10 cellular contexts compared by ENCODE assay signal in genomic region chr1:224175615-224176014, GRCh38. TPM values are rescaled to one million over a fixed set of nuclear protein-coding genes. Genes with fewer than 3 reads are reported as not detected.
DNase-seq lines count a peak whose midpoint lies in the region; ATAC-seq and TF ChIP-seq lines count a peak whose summit lies in the region.
"Had no signal": no experiment of that assay in that cellular context is flagged by ENCODE, and none has a peak within 500 bp of the region (broad histone marks: within the 10 kb centered on the region; RNA-seq: fewer than 3 reads in every experiment).

No MANE protein-coding gene starts in this region.

- peaks cover 6% of the 10 kb centered on the region for H3K4me1 Mint-ChIP-seq in nephron

- peak overlapping the region; percentile 23 for H3K4me3 ChIP-seq in epithelial cell of proximal tubule (ENCODE audit: low read depth, low read length)
- H3K4me3 ChIP-seq in PC-3 (ENCODE audit: low read length): no peak overlapping the region
- H3K4me3 ChIP-seq: HAP-1 had no signal

- H3K4me3 Mint-ChIP-seq in nephron: peak overlapping the region; percentile 68 to 75 (median 70)

- no peaks in the 10 kb centered on the region for H3F3A ChIP-seq in PC-3 (ENCODE audit: low read length, unreplicated experiment)

- H3K79me2 ChIP-seq in PC-3 (ENCODE audit: low read length): no peaks in the 10 kb centered on the region

- intact Hi-C loops in PC-3 (cut with micrococcal nuclease): no loop called here

- no peak overlapping the region for H3K4me2 ChIP-seq in PC-3 (ENCODE audit: low read length)

- no peaks in the 10 kb centered on the region for H3K27me3 ChIP-seq in PC-3 (ENCODE audit: low read length)

- no peak overlapping the region for H2AFZ ChIP-seq in PC-3 (ENCODE audit: low read length)

- DNase-seq in NCI-H510A treated with DMSO at 0.1 percent for 48 hours (lab: John Stamatoyannopoulos, UW) (peak; percentile 63), epithelial cell of proximal tubule (ENCODE audit: low read depth) (no peak), HuH-7 (ENCODE audit: low spot score) (no peak), PC-3 (no peak), NCI-H1436 (lab: John Stamatoyannopoulos, UW) (no peak), HPDE6-E6E7 (ENCODE audit: extremely low spot score) (no peak)
- DNase-seq: NCI-H1436 treated with DMSO at 0.1 percent for 48 hours had no signal

- H3K9me2 ChIP-seq in PC-3 (replicated peaks; ENCODE audit: low read length): no peaks in the 10 kb centered on the region

- no peaks in the 10 kb centered on the region for H3K36me3 ChIP-seq in PC-3 (ENCODE audit: low read depth, low read length)
- H3K36me3 ChIP-seq: HAP-1 had no signal

- CTCF ChIA-PET in PC-3 (lab: Charles Lee): no interaction called here

- POLR2A ChIA-PET in PC-3 (lab: Charles Lee; ENCODE audit: unreplicated experiment): no interaction called here

- no peaks in the 10 kb centered on the region for H3K9me3 ChIP-seq in PC-3 (ENCODE audit: low read length)
- H3K9me3 ChIP-seq: HAP-1 had no signal

- H3K27ac Mint-ChIP-seq in nephron: no peak overlapping the region

- H3K4me1 ChIP-seq in PC-3 (ENCODE audit: insufficient read depth, low read length): no peaks in the 10 kb centered on the region
- H3K4me1 ChIP-seq: HAP-1 had no signal

- H3K27ac ChIP-seq in C4-2B (peak overlapping the region; percentile 11; the same call in 1 of the 2 replicates), PC-3 (ENCODE audit: low read length) (no peak overlapping the region)

- TF ChIP-seq CTCF in C4-2B (conservative IDR thresholded peaks at IDR 0.05) (no peak), epithelial cell of proximal tubule (conservative IDR thresholded peaks at IDR 0.05; ENCODE audit: low read depth, low read length) (no peak), nephron (IDR thresholded peaks at IDR 0.05; ENCODE audit: unreplicated experiment in 3 of 3) (no peak), PC-3 (conservative IDR thresholded peaks at IDR 0.05; ENCODE audit: low read depth, low read length) (no peak)

- peaks cover 5% of the 10 kb centered on the region for H3K9me3 Mint-ChIP-seq in nephron

- no peak overlapping the region for H3K9ac ChIP-seq in PC-3 (ENCODE audit: low read length)

- no peaks in the 10 kb centered on the region for H3K36me3 Mint-ChIP-seq in nephron (ENCODE audit: low read depth)

- ATAC-seq in PC-3: no peak

- no TSS peak for BruUV-seq in PC-3 (replicated peaks; lab: Mats Ljungman, UMichigan)

- H4K20me1 ChIP-seq in PC-3 (ENCODE audit: low read length): no peaks in the 10 kb centered on the region

- H3K27me3 Mint-ChIP-seq in nephron (ENCODE audit: low read depth): peaks cover 11% of the 10 kb centered on the region

RNA-seq across cellular contexts. Expression of gene DEGS1, which starts 7.4 kb away (rescaled TPM):
- total RNA-seq in epithelial cell of proximal tubule (87.9 and 90.5 TPM in 2 replicates), PC-3 (2014; rRNA removed) (71.3 and 72.2 TPM in 2 replicates)
